ENCODE assay signal across 30 cellular contexts in the genomic region with DNA sequence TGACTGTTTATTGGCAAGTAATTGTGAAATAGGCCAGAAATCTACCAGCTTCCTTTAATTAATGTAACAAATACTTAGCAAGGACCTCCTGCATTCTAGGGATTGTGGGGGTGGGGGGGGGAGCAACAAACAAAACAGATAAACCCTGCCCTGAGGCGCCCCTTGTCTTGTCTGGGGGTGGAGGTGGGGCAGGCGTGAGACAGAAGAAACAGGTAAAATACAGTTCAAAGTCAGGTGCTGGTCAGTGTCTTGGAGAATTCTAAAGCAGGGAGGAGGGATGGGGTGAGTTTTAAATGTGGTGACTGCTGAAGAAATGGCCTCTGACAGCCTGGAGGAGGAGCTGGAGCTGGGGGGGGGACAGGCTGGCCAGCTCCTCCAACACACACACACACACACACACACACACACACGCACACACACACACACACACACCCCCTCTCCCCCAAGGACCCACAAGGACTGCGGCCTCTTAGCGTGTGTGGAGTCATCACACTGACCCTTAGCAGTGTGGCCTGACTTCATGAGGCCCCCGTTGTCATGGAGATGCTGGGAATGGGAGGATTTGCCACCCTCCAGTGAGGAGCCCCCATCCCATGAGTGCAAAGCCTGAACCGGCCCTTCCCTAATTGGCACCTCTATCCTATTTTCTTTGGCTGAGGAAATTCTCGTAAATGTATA.
"Had no signal": no experiment of that assay in that cellular context is flagged by ENCODE, and none has a peak within 500 bp of the region (broad histone marks: within the 10 kb centered on the region; RNA-seq: fewer than 3 reads in every experiment).

No MANE protein-coding gene starts in this region.

- H3K27ac Mint-ChIP-seq: activated CD4-positive, alpha-beta T cell treated with anti-CD3 and anti-CD28 coated beads for 36 hours; activated CD8-positive, alpha-beta T cell treated with anti-CD3 and anti-CD28 coated beads for 36 hours; activated naive CD8-positive, alpha-beta T cell; activated naive CD8-positive, alpha-beta T cell treated with anti-CD3 and anti-CD28 coated beads, Interleukin-2, amount 50 U/mL, for 24 hours; activated T-helper 1 cell treated with anti-CD3 and anti-CD28 coated beads, Interleukin-12 subunit alpha, Interleukin-12 subunit beta, Interleukin-2, Interleukin-4 antibody, amounts not matched to agents 30 ng/mL and 10 ng/mL and 1 ng/mL, durations not matched to agents 14 hours and 24 hours and 36 hours; activated T-helper 2 cell treated with anti-CD3 and anti-CD28 coated beads, Interferon-gamma antibody, Interleukin-2, Interleukin-4, amounts not matched to agents 10 μg/mL and 5 μg/mL and 100 μg/mL, durations not matched to agents 14 hours and 24 hours and 36 hours; effector memory CD8-positive, alpha-beta T cell had no signal

- H3K4me3 ChIP-seq: adrenal gland, body of pancreas, esophagus squamous epithelium, gastroesophageal sphincter had no signal

- H3K27me3 Mint-ChIP-seq: activated CD4-positive, alpha-beta T cell treated with anti-CD3 and anti-CD28 coated beads for 36 hours; activated CD8-positive, alpha-beta T cell treated with anti-CD3 and anti-CD28 coated beads for 36 hours; activated naive CD8-positive, alpha-beta T cell; activated naive CD8-positive, alpha-beta T cell treated with anti-CD3 and anti-CD28 coated beads, Interleukin-2, amount 50 U/mL, for 24 hours; effector memory CD8-positive, alpha-beta T cell had no signal

- ATAC-seq: activated CD4-positive, alpha-beta T cell treated with anti-CD3 and anti-CD28 coated beads for 36 hours; activated CD8-positive, alpha-beta T cell treated with anti-CD3 and anti-CD28 coated beads for 36 hours; activated naive CD8-positive, alpha-beta T cell treated with anti-CD3 and anti-CD28 coated beads, Interleukin-2, amount 50 U/mL, for 24 hours; body of pancreas; effector memory CD8-positive, alpha-beta T cell; gastroesophageal sphincter had no signal

- H3K4me3 Mint-ChIP-seq: activated CD4-positive, alpha-beta T cell treated with anti-CD3 and anti-CD28 coated beads for 36 hours; activated CD8-positive, alpha-beta T cell treated with anti-CD3 and anti-CD28 coated beads for 36 hours; activated naive CD8-positive, alpha-beta T cell; activated naive CD8-positive, alpha-beta T cell treated with anti-CD3 and anti-CD28 coated beads, Interleukin-2, amount 50 U/mL, for 24 hours; activated T-helper 1 cell treated with anti-CD3 and anti-CD28 coated beads, Interleukin-12 subunit alpha, Interleukin-12 subunit beta, Interleukin-2, Interleukin-4 antibody, amounts not matched to agents 30 ng/mL and 10 ng/mL and 1 ng/mL, durations not matched to agents 14 hours and 24 hours and 36 hours; effector memory CD8-positive, alpha-beta T cell had no signal

- H3K9me3 Mint-ChIP-seq: activated T-helper 2 cell treated with anti-CD3 and anti-CD28 coated beads, Interferon-gamma antibody, Interleukin-2, Interleukin-4, amounts not matched to agents 10 μg/mL and 5 μg/mL and 100 μg/mL, durations not matched to agents 14 hours and 24 hours and 36 hours; effector memory CD8-positive, alpha-beta T cell had no signal

- H3K27ac ChIP-seq: adrenal gland, body of pancreas, epithelial cell of prostate, esophagus squamous epithelium, gastroesophageal sphincter had no signal

- H3K4me1 Mint-ChIP-seq: activated CD4-positive, alpha-beta T cell treated with anti-CD3 and anti-CD28 coated beads for 36 hours had no signal

- H3K36me3 ChIP-seq: adrenal gland, esophagus squamous epithelium, gastroesophageal sphincter had no signal

- H3K27me3 ChIP-seq: adrenal gland, body of pancreas, esophagus squamous epithelium, gastroesophageal sphincter had no signal

- DNase-seq: activated CD4-positive, alpha-beta T cell treated with anti-CD3 and anti-CD28 coated beads for 36 hours; activated CD4-positive, alpha-beta T cell treated with anti-CD3 and anti-CD28 coated beads, Interleukin-2, amount 50 U/mL, for 1 hour; activated CD4-positive, alpha-beta T cell treated with anti-CD3 and anti-CD28 coated beads, Interleukin-2, amount 50 U/mL, for 48 hours; activated CD4-positive, CD25-positive, alpha-beta regulatory T cell; activated CD4-positive, CD25-positive, alpha-beta regulatory T cell treated with anti-CD3 and anti-CD28 coated beads, Interleukin-2, amount 50 U/mL, for 72 hours; activated CD8-positive, alpha-beta memory T cell treated with anti-CD3 and anti-CD28 coated beads for 24 hours; activated CD8-positive, alpha-beta memory T cell treated with anti-CD3 and anti-CD28 coated beads, Interleukin-2, amount 50 U/mL, for 4 hours; activated CD8-positive, alpha-beta T cell treated with anti-CD3 and anti-CD28 coated beads for 36 hours; activated effector memory CD4-positive, alpha-beta T cell treated with anti-CD3 and anti-CD28 coated beads, Interleukin-2, amount 50 U/mL, for 16 hours; activated naive CD4-positive, alpha-beta T cell treated with anti-CD3 and anti-CD28 coated beads, Interleukin-2, amount 50 U/mL, for 16 hours; activated naive CD8-positive, alpha-beta T cell treated with anti-CD3 and anti-CD28 coated beads, Interleukin-2, amount 50 U/mL, for 24 hours; activated T-cell treated with anti-CD3 and anti-CD28 coated beads, Interleukin-2, amount 50 U/mL, for 1 hour; activated T-cell treated with anti-CD3 and anti-CD28 coated beads, Interleukin-2, amount 50 U/mL, for 48 hours; adrenal gland; amygdala; body of pancreas; caudate nucleus; cortex of kidney; dermis blood vessel endothelial cell; effector CD4-positive, alpha-beta T cell; effector memory CD8-positive, alpha-beta T cell; esophagus squamous epithelium; foreskin melanocyte; head of caudate nucleus; T-helper 2 cell had no signal

- H3K4me1 ChIP-seq: adrenal gland, esophagus squamous epithelium had no signal

- H3K9me3 ChIP-seq: adrenal gland, body of pancreas, esophagus squamous epithelium, gastroesophageal sphincter had no signal
